In genomic region chr16:29662729-29663019, GRCh38 we compare ENCODE assay signal across 12 cellular contexts. TPM values are rescaled to one million over a fixed set of nuclear protein-coding genes. Genes with fewer than 3 reads are reported as not detected.
DNase-seq lines count a peak whose midpoint lies in the region; ATAC-seq and TF ChIP-seq lines count a peak whose summit lies in the region.
"Had no signal": no experiment of that assay in that cellular context is flagged by ENCODE, and none has a peak within 500 bp of the region (broad histone marks: within the 10 kb centered on the region; RNA-seq: fewer than 3 reads in every experiment).

No MANE protein-coding gene starts in this region.

- 58% methylated on average over 4 of the region's 4 CpGs for WGBS in urinary bladder
- WGBS in testis, 2 donors, result 71 to 96% methylated on average over 4 of the region's 4 CpGs

- H3K4me3 ChIP-seq in urinary bladder (ENCODE audit: low read depth, low read length) (peak overlapping the region; percentile 24), testis (no peak overlapping the region)

- H3K9me3 Mint-ChIP-seq in effector memory CD8-positive, alpha-beta T cell, result no peaks in the 10 kb centered on the region

- no peaks in the 10 kb centered on the region for H3K9me3 ChIP-seq in testis
- H3K9me3 ChIP-seq: heart right ventricle had no signal

- TF ChIP-seq CTCF in testis (IDR thresholded peaks at IDR 0.05), result no peak

- H3K4me1 ChIP-seq in urinary bladder (ENCODE audit: insufficient read depth), result no peaks in the 10 kb centered on the region
- H3K4me1 ChIP-seq in testis, result no peaks in the 10 kb centered on the region

- peak; percentile 58 for ATAC-seq in effector memory CD8-positive, alpha-beta T cell (replicated peaks)

- H3K36me3 Mint-ChIP-seq in effector memory CD8-positive, alpha-beta T cell (ENCODE audit: insufficient read depth), result peaks cover 55% of the 10 kb centered on the region

- H3K4me1 Mint-ChIP-seq in effector memory CD8-positive, alpha-beta T cell (ENCODE audit: low read depth in 2 of 2), result peaks cover 54% of the 10 kb centered on the region in 2 donors

- no peaks in the 10 kb centered on the region for H3K27me3 Mint-ChIP-seq in effector memory CD8-positive, alpha-beta T cell

- H3K36me3 ChIP-seq in urinary bladder (ENCODE audit: insufficient read depth) (no peaks in the 10 kb centered on the region), testis (ENCODE audit: low read depth, missing control alignments) (no peaks in the 10 kb centered on the region)
- H3K36me3 ChIP-seq: heart right ventricle had no signal

- peak overlapping the region; percentile 99 for H3K27ac Mint-ChIP-seq in effector memory CD8-positive, alpha-beta T cell

- intact Hi-C loops in testis (cut with DNase I; ENCODE audit: low total_unique reads), result no loop called here

- H3K27ac ChIP-seq in urinary bladder (ENCODE audit: low read depth) (no peak overlapping the region), testis (no peak overlapping the region)
- H3K27ac ChIP-seq: KMS-11 had no signal

- TF ChIP-seq POLR2A in testis (IDR thresholded peaks at IDR 0.05), result no peak

- peak overlapping the region; percentile 95 to 100 for H3K4me3 Mint-ChIP-seq in effector memory CD8-positive, alpha-beta T cell

- H3K27me3 ChIP-seq in testis, result no peaks in the 10 kb centered on the region

- DNase-seq in stimulated activated CD4-positive, alpha-beta T cell treated with anti-CD3 and anti-CD28 coated beads, Interleukin-12 subunit alpha, Interleukin-12 subunit beta, amount 100 ng/mL, for 4 hours, result peak; percentile 13
- DNase-seq in stimulated activated CD4-positive, alpha-beta T cell treated with anti-CD3 and anti-CD28 coated beads, Interleukin-2, amount 100 ng/mL, for 48 hours, result no peak
- peak; percentile 45 for DNase-seq in T-helper 22 cell (ENCODE audit: low read depth)
- DNase-seq in effector memory CD8-positive, alpha-beta T cell, result peak; percentile 38 to 55 (median 41)
- no peak for DNase-seq in testis
- DNase-seq in OCI-M2 (lab: John Stamatoyannopoulos, UW; ENCODE audit: unreplicated experiment), result no peak
- DNase-seq in retina, result no peak
- DNase-seq: heart right ventricle, posterior cingulate gyrus had no signal

RNA-seq across cellular contexts. Expression of gene SPN, which starts 0.4 kb away (rescaled TPM):
- total RNA-seq in urinary bladder (0.85 TPM), testis (under 1 TPM in 1 of 2 donors, not detected in 1; 0.74 TPM)
- polyA plus RNA-seq in urinary bladder (1.4 TPM), testis (ENCODE audit: insufficient read depth, low read depth, low replicate concordance) (3.2 TPM)
- polyA plus RNA-seq: BJ had no signal

RNA-seq across cellular contexts. Expression of gene QPRT, which starts 16.3 kb away (rescaled TPM):
- 20.0 TPM for total RNA-seq in urinary bladder
- 13.8 TPM for polyA plus RNA-seq in urinary bladder
- 1 to 10 TPM; 4.3 to 7.6 TPM for total RNA-seq in testis
- 13.6 TPM for polyA plus RNA-seq in testis (ENCODE audit: insufficient read depth, low read depth, low replicate concordance)

Comparison
In these comparisons a context has a peak if more than half of its experiments do, and no peak if none do; other contexts are left out.
1. DNase-seq: peak in stimulated activated CD4-positive, alpha-beta T cell treated with anti-CD3 and anti-CD28 coated beads, Interleukin-12 subunit alpha, Interleukin-12 subunit beta, amount 100 ng/mL, for 4 hours (single experiment), T-helper 22 cell (single experiment) and effector memory CD8-positive, alpha-beta T cell (3 of 3); none in stimulated activated CD4-positive, alpha-beta T cell treated with anti-CD3 and anti-CD28 coated beads, Interleukin-2, amount 100 ng/mL, for 48 hours (0 of 2), testis (single experiment), OCI-M2 (single experiment) and retina (single experiment).